In the genomic region with DNA sequence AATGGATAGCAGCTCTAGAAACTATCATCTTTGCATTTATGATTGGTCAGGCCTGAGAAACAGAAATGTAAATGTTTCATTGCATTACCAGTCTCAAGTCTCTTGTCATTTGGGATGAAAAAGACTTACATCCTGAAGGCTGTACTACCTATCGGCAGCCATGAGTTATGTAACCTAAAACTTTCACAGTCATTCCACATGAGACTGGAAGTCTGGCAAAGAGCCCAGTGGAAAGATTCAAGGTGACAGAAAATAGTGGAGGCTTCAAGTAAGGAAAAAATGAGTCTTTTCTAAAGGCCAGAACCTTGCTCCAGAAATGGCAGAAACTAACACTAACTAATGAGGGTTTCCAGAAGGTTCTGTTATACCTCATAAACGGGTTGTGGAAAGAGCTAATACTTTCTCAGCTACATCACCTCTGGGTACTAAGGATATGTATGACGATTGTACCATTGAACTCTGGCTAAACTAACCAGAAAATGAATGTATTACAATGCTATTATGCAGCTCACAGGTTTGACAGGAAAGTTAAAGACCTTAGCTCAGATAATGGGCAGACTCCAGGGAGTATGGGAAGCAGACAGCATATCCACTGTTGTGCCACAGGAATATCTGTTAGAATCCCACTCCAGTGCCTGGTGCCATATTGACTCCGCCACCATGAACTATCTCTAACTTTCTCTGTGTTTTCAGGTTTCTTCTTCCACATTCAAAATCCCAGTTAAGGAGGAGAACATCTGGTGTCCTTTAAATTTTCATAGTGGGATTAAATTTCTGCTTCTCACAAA, we compare ENCODE assay signal across 16 cellular contexts. TPM values are rescaled to one million over a fixed set of nuclear protein-coding genes. Genes with fewer than 3 reads are reported as not detected.
A peak's percentile ranks its signal among the peaks of the same experiment; 100 is the strongest.
DNase-seq lines count a peak whose midpoint lies in the region; ATAC-seq and TF ChIP-seq lines count a peak whose summit lies in the region.
"Had no signal": no experiment of that assay in that cellular context is flagged by ENCODE, and none has a peak within 500 bp of the region (broad histone marks: within the 10 kb centered on the region; RNA-seq: fewer than 3 reads in every experiment).

No MANE protein-coding gene starts in this region.

- ATAC-seq in GM18873 (IDR thresholded peaks at IDR 0.05; ENCODE audit: low FRiP score, unreplicated experiment) = no peak

- H3K4me3 Mint-ChIP-seq in Caco-2 (ENCODE audit: unreplicated experiment) = no peak overlapping the region
- H3K4me3 Mint-ChIP-seq: B cell; CD4-positive, CD25-positive, alpha-beta regulatory T cell had no signal

- peaks cover 15% of the 10 kb centered on the region for H3K27me3 Mint-ChIP-seq in Caco-2 (ENCODE audit: insufficient read depth, unreplicated experiment)
- H3K27me3 Mint-ChIP-seq: CD4-positive, CD25-positive, alpha-beta regulatory T cell had no signal

- no peak for TF ChIP-seq CTCF in Caco-2 (IDR thresholded peaks at IDR 0.05; ENCODE audit: insufficient read depth in 1 of 2, low read depth in 1 of 2, low read length in 1 of 2, severe bottlenecking in 1 of 2, unreplicated experiment in 1 of 2)

- no peaks in the 10 kb centered on the region for H3K9me3 Mint-ChIP-seq in Caco-2 (ENCODE audit: unreplicated experiment)

- peak; percentile 24 for DNase-seq in H4 (ENCODE audit: low spot score)
- peak; percentile 53 for DNase-seq in NCI-H1105 treated with DMSO at 0.1 percent for 48 hours (lab: John Stamatoyannopoulos, UW)
- peak; percentile 35 to 73 for DNase-seq in SJCRH30
- DNase-seq in putamen (ENCODE audit: low spot score) = peak; percentile 56
- no peak for DNase-seq in COLO668 (lab: John Stamatoyannopoulos, UW; ENCODE audit: unreplicated experiment)
- DNase-seq in Caco-2 = no peak
- DNase-seq: CD4-positive, CD25-positive, alpha-beta regulatory T cell; GF-D8; MM.1S; NCI-H1930; NCI-H446; RPMI8226; T-helper 2 cell had no signal

- H3K36me3 Mint-ChIP-seq in Caco-2 (ENCODE audit: insufficient read depth, unreplicated experiment) = no peaks in the 10 kb centered on the region
- H3K36me3 Mint-ChIP-seq: CD4-positive, CD25-positive, alpha-beta regulatory T cell had no signal

- H3K27me3 ChIP-seq in SJCRH30 (no peaks in the 10 kb centered on the region), Caco-2 (replicated peaks; ENCODE audit: control insufficient read depth, insufficient read depth, low read length) (no peaks in the 10 kb centered on the region)
- H3K27me3 ChIP-seq: SJSA1 had no signal

- intact Hi-C loops in Caco-2 (cut with micrococcal nuclease; ENCODE audit: unreplicated experiment) = loop anchor here (1.0 kb wide), 1 partner anchor 30 kb away; no protein-coding TSS in a partner anchor

- no peaks in the 10 kb centered on the region for H3K4me1 Mint-ChIP-seq in Caco-2 (ENCODE audit: low read depth, unreplicated experiment)
- H3K4me1 Mint-ChIP-seq: B cell; CD4-positive, CD25-positive, alpha-beta regulatory T cell had no signal

- no TSS peak for BruUV-seq in Caco-2 (replicated peaks; lab: Mats Ljungman, UMichigan)

- no peak overlapping the region for H3K27ac ChIP-seq in SJCRH30
- H3K27ac ChIP-seq: SJSA1 had no signal

- POLR2A ChIA-PET in Caco-2 (lab: Charles Lee) = no interaction called here

- H3K4me1 ChIP-seq in SJCRH30 (peaks cover 20% of the 10 kb centered on the region), Caco-2 (no peaks in the 10 kb centered on the region)
- H3K4me1 ChIP-seq: SJSA1 had no signal

- H3K36me3 ChIP-seq in SJCRH30 = no peaks in the 10 kb centered on the region
- no peaks in the 10 kb centered on the region for H3K36me3 ChIP-seq in Caco-2 (ENCODE audit: control insufficient read depth, insufficient read depth, low read length)
- H3K36me3 ChIP-seq: SJSA1 had no signal

- H3K4me3 ChIP-seq in SJCRH30 = no peak overlapping the region
- no peak overlapping the region for H3K4me3 ChIP-seq in Caco-2 (ENCODE audit: low read depth, low read length)
- H3K4me3 ChIP-seq: SJSA1 had no signal

- no peak overlapping the region for H3K27ac Mint-ChIP-seq in Caco-2 (ENCODE audit: unreplicated experiment)
- H3K27ac Mint-ChIP-seq: B cell; CD4-positive, CD25-positive, alpha-beta regulatory T cell had no signal

- CTCF ChIA-PET in Caco-2 (lab: Charles Lee) = no interaction called here

- H3K9me3 ChIP-seq in SJCRH30 (replicated peaks) (no peaks in the 10 kb centered on the region), Caco-2 (no peaks in the 10 kb centered on the region; the same call in 1 of the 2 replicates)
- H3K9me3 ChIP-seq: SJSA1 had no signal

RNA-seq across cellular contexts. Expression of gene DYNC1I1, which starts 41.7 kb away (rescaled TPM):
- 6.2 and 6.5 TPM in 2 replicates for total RNA-seq in H4 (2014; rRNA removed; shearing (Covaris generic))
- 7.9 and 11.9 TPM in 2 replicates for total RNA-seq in SJCRH30 (2014; rRNA removed; shearing (Covaris generic))
- 6.8 and 8.3 TPM in 2 replicates for total RNA-seq in Caco-2 (2022)
- total RNA-seq: B cell; CD4-positive, CD25-positive, alpha-beta regulatory T cell had no signal

Comparison
In these comparisons a context has a peak if more than half of its experiments do, and no peak if none do; other contexts are left out.
1. DNase-seq: peak in H4 (single experiment), NCI-H1105 treated with DMSO at 0.1 percent for 48 hours (single experiment), SJCRH30 (2 of 2) and putamen (single experiment); none in COLO668 (single experiment) and Caco-2 (0 of 2).